In the genomic region with DNA sequence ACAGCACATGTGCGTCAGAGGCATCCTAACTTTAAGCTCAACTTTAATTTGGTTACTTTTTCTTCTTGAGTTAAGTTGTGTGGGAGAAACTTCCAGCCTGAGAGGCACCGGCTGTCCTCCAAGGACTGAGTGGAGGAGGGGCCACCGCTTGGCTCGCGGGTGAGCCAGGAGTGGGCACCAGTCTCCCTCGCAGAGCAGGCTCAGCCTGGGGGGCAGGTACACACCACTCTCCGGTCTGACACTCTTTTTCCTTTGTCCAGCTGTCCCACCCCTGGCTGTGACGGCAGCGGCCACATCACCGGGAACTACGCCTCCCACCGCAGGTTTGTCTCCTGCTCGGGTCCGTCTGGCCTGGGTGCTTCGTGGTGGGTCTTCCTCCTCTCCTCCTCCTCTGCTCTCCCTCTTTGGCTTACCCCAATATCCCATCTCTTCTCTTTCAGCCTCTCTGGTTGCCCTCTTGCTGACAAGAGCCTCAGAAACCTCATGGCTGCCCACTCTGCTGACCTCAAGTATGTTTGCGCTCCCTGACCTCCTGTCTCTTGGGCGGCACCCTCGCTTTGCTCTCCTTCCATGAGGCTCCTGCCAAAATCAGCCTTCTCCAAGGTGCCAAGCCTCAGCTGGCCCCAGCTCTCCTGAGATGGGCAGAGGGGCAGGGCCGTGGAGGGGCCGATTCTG, we compare ENCODE assay signal across 2 cellular contexts.
A peak's percentile ranks its signal among the peaks of the same experiment; 100 is the strongest.
TF ChIP-seq lines count a peak whose summit lies in the region.

No MANE protein-coding gene starts in this region.

TF ChIP-seq in HEK293, 187 proteins besides CTCF, POLR2A, EP300 and RAD21:
- TF ChIP-seq ZFHX2 (tag by site-specific recombination; conservative IDR thresholded peaks at IDR 0.05), result 0 out of 2 replicates have a peak, but pooled peaks have one; percentile 10
- TF ChIP-seq, protein P1, sequence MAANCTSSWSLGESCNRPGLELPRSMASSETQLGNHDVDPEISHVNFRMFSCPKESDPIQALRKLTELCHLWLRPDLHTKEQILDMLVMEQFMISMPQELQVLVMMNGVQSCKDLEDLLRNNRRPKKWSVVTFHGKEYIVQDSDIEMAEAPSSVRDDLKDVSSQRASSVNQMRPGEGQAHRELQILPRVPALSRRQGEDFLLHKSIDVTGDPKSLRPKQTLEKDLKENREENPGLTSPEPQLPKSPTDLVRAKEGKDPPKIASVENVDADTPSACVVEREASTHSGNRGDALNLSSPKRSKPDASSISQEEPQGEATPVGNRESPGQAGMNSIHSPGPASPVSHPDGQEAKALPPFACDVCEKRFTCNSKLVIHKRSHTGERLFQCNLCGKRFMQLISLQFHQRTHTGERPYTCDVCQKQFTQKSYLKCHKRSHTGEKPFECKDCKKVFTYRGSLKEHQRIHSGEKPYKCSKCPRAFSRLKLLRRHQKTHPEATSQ (tag by site-specific recombination; IDR thresholded peaks at IDR 0.05), result no peak
- peak; percentile 50 for TF ChIP-seq EGR2 (tag by site-specific recombination; IDR thresholded peaks at IDR 0.05; ENCODE audit: low read depth)

TF ChIP-seq in HepG2, 621 proteins besides CTCF, POLR2A, EP300 and RAD21 (continues in another document):
- TF ChIP-seq, protein P2, sequence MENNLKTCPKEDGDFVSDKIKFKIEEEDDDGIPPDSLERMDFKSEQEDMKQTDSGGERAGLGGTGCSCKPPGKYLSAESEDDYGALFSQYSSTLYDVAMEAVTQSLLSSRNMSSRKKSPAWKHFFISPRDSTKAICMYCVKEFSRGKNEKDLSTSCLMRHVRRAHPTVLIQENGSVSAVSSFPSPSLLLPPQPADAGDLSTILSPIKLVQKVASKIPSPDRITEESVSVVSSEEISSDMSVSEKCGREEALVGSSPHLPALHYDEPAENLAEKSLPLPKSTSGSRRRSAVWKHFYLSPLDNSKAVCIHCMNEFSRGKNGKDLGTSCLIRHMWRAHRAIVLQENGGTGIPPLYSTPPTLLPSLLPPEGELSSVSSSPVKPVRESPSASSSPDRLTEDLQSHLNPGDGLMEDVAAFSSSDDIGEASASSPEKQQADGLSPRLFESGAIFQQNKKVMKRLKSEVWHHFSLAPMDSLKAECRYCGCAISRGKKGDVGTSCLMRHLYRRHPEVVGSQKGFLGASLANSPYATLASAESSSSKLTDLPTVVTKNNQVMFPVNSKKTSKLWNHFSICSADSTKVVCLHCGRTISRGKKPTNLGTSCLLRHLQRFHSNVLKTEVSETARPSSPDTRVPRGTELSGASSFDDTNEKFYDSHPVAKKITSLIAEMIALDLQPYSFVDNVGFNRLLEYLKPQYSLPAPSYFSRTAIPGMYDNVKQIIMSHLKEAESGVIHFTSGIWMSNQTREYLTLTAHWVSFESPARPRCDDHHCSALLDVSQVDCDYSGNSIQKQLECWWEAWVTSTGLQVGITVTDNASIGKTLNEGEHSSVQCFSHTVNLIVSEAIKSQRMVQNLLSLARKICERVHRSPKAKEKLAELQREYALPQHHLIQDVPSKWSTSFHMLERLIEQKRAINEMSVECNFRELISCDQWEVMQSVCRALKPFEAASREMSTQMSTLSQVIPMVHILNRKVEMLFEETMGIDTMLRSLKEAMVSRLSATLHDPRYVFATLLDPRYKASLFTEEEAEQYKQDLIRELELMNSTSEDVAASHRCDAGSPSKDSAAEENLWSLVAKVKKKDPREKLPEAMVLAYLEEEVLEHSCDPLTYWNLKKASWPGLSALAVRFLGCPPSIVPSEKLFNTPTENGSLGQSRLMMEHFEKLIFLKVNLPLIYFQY (CRISPR knock-in tag; IDR thresholded peaks at IDR 0.05; ENCODE audit: borderline replicate concordance), result no peak
- peak; percentile 72; the same call in 1 of the 2 replicates for TF ChIP-seq ZNF234 (CRISPR knock-in tag; conservative IDR thresholded peaks at IDR 0.05)
- TF ChIP-seq, protein P3, sequence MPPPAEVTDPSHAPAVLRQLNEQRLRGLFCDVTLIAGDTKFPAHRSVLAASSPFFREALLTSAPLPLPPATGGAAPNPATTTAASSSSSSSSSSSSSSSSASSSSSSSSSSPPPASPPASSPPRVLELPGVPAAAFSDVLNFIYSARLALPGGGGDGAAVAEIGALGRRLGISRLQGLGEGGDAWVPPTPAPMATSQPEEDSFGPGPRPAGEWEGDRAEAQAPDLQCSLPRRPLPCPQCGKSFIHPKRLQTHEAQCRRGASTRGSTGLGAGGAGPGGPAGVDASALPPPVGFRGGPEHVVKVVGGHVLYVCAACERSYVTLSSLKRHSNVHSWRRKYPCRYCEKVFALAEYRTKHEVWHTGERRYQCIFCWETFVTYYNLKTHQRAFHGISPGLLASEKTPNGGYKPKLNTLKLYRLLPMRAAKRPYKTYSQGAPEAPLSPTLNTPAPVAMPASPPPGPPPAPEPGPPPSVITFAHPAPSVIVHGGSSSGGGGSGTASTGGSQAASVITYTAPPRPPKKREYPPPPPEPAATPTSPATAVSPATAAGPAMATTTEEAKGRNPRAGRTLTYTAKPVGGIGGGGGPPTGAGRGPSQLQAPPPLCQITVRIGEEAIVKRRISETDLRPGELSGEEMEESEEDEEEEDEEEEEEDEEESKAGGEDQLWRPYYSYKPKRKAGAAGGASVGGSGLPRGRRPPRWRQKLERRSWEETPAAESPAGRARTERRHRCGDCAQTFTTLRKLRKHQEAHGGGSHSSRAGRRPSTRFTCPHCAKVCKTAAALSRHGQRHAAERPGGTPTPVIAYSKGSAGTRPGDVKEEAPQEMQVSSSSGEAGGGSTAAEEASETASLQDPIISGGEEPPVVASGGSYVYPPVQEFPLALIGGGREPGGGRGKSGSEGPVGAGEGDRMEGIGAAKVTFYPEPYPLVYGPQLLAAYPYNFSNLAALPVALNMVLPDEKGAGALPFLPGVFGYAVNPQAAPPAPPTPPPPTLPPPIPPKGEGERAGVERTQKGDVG (CRISPR knock-in tag; IDR thresholded peaks at IDR 0.05; ENCODE audit: borderline replicate concordance), result 0 out of 2 replicates have a peak, but pooled peaks have one; percentile 20
- TF ChIP-seq, protein P4, sequence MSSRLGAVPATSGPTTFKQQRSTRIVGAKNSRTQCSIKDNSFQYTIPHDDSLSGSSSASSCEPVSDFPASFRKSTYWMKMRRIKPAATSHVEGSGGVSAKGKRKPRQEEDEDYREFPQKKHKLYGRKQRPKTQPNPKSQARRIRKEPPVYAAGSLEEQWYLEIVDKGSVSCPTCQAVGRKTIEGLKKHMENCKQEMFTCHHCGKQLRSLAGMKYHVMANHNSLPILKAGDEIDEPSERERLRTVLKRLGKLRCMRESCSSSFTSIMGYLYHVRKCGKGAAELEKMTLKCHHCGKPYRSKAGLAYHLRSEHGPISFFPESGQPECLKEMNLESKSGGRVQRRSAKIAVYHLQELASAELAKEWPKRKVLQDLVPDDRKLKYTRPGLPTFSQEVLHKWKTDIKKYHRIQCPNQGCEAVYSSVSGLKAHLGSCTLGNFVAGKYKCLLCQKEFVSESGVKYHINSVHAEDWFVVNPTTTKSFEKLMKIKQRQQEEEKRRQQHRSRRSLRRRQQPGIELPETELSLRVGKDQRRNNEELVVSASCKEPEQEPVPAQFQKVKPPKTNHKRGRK (CRISPR knock-in tag; IDR thresholded peaks at IDR 0.05), result 0 out of 2 replicates have a peak, but pooled peaks have one; percentile 16
- 0 out of 2 replicates have a peak, but pooled peaks have one; percentile 6 for TF ChIP-seq MAF1 (CRISPR knock-in tag; IDR thresholded peaks at IDR 0.05; ENCODE audit: borderline replicate concordance)
- no peak for TF ChIP-seq IRX3 (CRISPR knock-in tag; IDR thresholded peaks at IDR 0.05; ENCODE audit: borderline replicate concordance, low read depth)
- peak; percentile 41; the same call in 1 of the 2 replicates for TF ChIP-seq SP2 (CRISPR knock-in tag; IDR thresholded peaks at IDR 0.05)
- TF ChIP-seq, protein P5, sequence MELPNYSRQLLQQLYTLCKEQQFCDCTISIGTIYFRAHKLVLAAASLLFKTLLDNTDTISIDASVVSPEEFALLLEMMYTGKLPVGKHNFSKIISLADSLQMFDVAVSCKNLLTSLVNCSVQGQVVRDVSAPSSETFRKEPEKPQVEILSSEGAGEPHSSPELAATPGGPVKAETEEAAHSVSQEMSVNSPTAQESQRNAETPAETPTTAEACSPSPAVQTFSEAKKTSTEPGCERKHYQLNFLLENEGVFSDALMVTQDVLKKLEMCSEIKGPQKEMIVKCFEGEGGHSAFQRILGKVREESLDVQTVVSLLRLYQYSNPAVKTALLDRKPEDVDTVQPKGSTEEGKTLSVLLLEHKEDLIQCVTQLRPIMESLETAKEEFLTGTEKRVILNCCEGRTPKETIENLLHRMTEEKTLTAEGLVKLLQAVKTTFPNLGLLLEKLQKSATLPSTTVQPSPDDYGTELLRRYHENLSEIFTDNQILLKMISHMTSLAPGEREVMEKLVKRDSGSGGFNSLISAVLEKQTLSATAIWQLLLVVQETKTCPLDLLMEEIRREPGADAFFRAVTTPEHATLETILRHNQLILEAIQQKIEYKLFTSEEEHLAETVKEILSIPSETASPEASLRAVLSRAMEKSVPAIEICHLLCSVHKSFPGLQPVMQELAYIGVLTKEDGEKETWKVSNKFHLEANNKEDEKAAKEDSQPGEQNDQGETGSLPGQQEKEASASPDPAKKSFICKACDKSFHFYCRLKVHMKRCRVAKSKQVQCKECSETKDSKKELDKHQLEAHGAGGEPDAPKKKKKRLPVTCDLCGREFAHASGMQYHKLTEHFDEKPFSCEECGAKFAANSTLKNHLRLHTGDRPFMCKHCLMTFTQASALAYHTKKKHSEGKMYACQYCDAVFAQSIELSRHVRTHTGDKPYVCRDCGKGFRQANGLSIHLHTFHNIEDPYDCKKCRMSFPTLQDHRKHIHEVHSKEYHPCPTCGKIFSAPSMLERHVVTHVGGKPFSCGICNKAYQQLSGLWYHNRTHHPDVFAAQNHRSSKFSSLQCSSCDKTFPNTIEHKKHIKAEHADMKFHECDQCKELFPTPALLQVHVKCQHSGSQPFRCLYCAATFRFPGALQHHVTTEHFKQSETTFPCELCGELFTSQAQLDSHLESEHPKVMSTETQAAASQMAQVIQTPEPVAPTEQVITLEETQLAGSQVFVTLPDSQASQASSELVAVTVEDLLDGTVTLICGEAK (IDR thresholded peaks at IDR 0.05), result no peak
- TF ChIP-seq, protein P5 (CRISPR knock-in tag; IDR thresholded peaks at IDR 0.05), result no peak; the same call in 1 of the 2 replicates
- TF ChIP-seq ZMAT3 (CRISPR knock-in tag; conservative IDR thresholded peaks at IDR 0.05), result no peak
- TF ChIP-seq, protein P6, sequence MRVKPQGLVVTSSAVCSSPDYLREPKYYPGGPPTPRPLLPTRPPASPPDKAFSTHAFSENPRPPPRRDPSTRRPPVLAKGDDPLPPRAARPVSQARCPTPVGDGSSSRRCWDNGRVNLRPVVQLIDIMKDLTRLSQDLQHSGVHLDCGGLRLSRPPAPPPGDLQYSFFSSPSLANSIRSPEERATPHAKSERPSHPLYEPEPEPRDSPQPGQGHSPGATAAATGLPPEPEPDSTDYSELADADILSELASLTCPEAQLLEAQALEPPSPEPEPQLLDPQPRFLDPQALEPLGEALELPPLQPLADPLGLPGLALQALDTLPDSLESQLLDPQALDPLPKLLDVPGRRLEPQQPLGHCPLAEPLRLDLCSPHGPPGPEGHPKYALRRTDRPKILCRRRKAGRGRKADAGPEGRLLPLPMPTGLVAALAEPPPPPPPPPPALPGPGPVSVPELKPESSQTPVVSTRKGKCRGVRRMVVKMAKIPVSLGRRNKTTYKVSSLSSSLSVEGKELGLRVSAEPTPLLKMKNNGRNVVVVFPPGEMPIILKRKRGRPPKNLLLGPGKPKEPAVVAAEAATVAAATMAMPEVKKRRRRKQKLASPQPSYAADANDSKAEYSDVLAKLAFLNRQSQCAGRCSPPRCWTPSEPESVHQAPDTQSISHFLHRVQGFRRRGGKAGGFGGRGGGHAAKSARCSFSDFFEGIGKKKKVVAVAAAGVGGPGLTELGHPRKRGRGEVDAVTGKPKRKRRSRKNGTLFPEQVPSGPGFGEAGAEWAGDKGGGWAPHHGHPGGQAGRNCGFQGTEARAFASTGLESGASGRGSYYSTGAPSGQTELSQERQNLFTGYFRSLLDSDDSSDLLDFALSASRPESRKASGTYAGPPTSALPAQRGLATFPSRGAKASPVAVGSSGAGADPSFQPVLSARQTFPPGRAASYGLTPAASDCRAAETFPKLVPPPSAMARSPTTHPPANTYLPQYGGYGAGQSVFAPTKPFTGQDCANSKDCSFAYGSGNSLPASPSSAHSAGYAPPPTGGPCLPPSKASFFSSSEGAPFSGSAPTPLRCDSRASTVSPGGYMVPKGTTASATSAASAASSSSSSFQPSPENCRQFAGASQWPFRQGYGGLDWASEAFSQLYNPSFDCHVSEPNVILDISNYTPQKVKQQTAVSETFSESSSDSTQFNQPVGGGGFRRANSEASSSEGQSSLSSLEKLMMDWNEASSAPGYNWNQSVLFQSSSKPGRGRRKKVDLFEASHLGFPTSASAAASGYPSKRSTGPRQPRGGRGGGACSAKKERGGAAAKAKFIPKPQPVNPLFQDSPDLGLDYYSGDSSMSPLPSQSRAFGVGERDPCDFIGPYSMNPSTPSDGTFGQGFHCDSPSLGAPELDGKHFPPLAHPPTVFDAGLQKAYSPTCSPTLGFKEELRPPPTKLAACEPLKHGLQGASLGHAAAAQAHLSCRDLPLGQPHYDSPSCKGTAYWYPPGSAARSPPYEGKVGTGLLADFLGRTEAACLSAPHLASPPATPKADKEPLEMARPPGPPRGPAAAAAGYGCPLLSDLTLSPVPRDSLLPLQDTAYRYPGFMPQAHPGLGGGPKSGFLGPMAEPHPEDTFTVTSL (CRISPR knock-in tag; IDR thresholded peaks at IDR 0.05; ENCODE audit: borderline replicate concordance), result 0 out of 2 replicates have a peak, but pooled peaks have one; percentile 31
- TF ChIP-seq ZNF232 (CRISPR knock-in tag; IDR thresholded peaks at IDR 0.05; ENCODE audit: borderline replicate concordance), result 0 out of 2 replicates have a peak, but pooled peaks have one; percentile 36
